19 cellular contexts compared by ENCODE assay signal in the genomic region with DNA sequence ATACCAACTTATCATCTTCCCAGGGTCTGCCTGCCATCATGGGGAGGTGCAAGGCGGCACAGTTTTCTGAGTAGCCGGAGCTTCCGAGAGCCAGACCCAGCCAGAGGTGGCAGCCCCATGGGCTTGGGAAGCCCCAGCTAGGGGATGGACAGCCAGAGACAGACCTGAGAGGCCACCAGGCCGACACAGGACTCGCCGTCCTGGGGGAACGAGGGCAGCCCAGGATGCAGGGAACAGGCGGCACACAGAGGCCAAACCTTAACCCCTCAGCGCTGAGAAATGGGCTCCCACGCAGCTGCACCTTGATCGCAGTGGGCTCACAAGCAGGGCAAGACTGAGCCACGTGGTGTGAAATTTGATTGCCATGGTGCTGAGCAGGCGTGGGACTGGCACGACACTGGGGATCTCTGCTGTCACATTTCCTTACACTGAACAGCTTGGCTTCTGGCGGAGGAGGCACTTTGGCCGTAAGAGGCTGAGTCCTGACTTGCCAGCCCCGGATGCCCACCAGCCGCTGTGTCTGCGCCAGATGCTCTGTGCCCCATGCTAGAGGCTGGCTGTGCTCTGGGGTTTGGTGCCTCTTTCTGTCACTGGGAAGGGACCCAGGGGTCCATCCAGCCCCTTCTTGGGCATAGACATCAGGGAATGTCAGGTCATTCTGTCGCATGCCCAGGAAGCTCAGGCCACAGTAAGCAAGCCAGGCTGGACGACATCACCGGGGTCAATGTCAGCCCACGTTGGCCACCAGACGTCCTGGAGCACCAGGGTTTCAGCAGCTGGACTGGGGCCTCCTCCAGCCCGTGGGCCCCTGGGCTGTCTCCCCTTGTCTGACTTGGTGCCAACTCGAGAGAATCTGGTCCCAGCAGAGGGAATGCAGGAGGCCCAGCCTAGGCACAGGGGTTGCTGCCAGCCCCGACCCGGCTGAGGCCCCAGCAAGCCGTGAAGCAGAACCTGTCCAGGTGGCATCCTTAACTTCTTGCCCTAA.
"Had no signal": no experiment of that assay in that cellular context is flagged by ENCODE, and none has a peak within 500 bp of the region (broad histone marks: within the 10 kb centered on the region; RNA-seq: fewer than 3 reads in every experiment).

No MANE protein-coding gene starts in this region.

- H3K36me3 Mint-ChIP-seq: stimulated activated naive B cell treated with anti-CD40 and anti-IgM and Interleukin-4, amounts not matched to agents 10 μg/mL and 1 μg/mL and 100 μg/mL, for 72 hours had no signal

- H3K4me1 ChIP-seq: gastrocnemius medialis, tibial artery had no signal

- H3K27ac Mint-ChIP-seq: activated T-cell treated with anti-CD3 and anti-CD28 coated beads, Interleukin-2, amount 50 U/mL, for 72 hours; stimulated activated naive B cell treated with anti-CD40 and anti-IgM and Interleukin-4, amounts not matched to agents 10 μg/mL and 1 μg/mL and 100 μg/mL, for 72 hours; T-helper 17 cell had no signal

- DNase-seq: activated CD4-positive, alpha-beta T cell treated with anti-CD3 and anti-CD28 coated beads for 36 hours; activated CD8-positive, alpha-beta memory T cell treated with anti-CD3 and anti-CD28 coated beads, Interleukin-2, amount 50 U/mL, for 48 hours; activated CD8-positive, alpha-beta T cell treated with anti-CD3 and anti-CD28 coated beads for 36 hours; activated gamma-delta T cell; activated T-cell treated with anti-CD3 and anti-CD28 coated beads, Interleukin-2, amount 50 U/mL, for 72 hours; aorta; dermis blood vessel endothelial cell; gastrocnemius medialis; heart right ventricle; left cardiac atrium; midbrain; posterior cingulate gyrus; stimulated activated CD4-positive, alpha-beta T cell treated with anti-CD3 and anti-CD28 coated beads, Interleukin-15, amount 100 ng/mL, for 24 hours; stimulated activated CD4-positive, alpha-beta T cell treated with anti-CD3 and anti-CD28 coated beads, Interleukin-4, amount 100 ng/mL, for 1 hour; stimulated activated naive B cell treated with anti-CD40 and anti-IgM and Interleukin-4, amounts not matched to agents 10 μg/mL and 1 μg/mL and 100 μg/mL, for 72 hours; T-helper 17 cell had no signal

- H3K36me3 ChIP-seq: gastrocnemius medialis, heart right ventricle, tibial artery had no signal

- H3K27ac ChIP-seq: gastrocnemius medialis, heart right ventricle, skin epidermis, tibial artery had no signal

- H3K9me3 ChIP-seq: gastrocnemius medialis had no signal

- H3K27me3 Mint-ChIP-seq: activated CD8-positive, alpha-beta T cell treated with anti-CD3 and anti-CD28 coated beads for 36 hours had no signal

- H3K4me3 Mint-ChIP-seq: activated CD4-positive, alpha-beta T cell treated with anti-CD3 and anti-CD28 coated beads for 36 hours; activated CD8-positive, alpha-beta T cell treated with anti-CD3 and anti-CD28 coated beads for 36 hours; activated T-cell treated with anti-CD3 and anti-CD28 coated beads, Interleukin-2, amount 50 U/mL, for 72 hours; stimulated activated naive B cell treated with anti-CD40 and anti-IgM and Interleukin-4, amounts not matched to agents 10 μg/mL and 1 μg/mL and 100 μg/mL, for 72 hours; T-helper 17 cell had no signal

- H3K4me3 ChIP-seq: gastrocnemius medialis, heart right ventricle, lung, skin epidermis, tibial artery had no signal

- H3K27me3 ChIP-seq: gastrocnemius medialis had no signal
